Comparison of ENCODE assay signal across 10 cellular contexts in the genomic region with DNA sequence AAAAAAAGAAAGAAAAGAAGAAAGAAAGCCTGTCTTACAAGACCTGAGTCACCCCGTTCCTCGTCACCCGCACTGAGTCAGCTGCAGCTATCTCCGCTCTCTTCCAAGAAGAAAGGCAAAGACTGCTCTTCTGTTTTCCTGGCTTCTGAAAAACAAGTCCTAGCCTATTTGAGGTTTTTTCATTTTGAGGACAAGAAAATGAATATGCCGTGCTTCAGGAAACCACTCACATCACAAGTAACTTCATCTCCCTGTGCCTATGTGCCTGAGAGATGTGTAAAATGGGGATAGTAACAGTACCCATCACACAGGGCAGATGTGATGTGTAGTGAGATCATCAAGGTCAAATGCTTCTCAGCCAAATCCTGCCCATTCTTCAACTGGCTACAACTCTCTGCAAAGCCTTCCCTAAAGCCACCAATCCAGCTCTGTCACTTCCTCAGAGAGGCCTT.
DNase-seq lines count a peak whose midpoint lies in the region; TF ChIP-seq lines count a peak whose summit lies in the region.
"Had no signal": no experiment of that assay in that cellular context is flagged by ENCODE, and none has a peak within 500 bp of the region (broad histone marks: within the 10 kb centered on the region; RNA-seq: fewer than 3 reads in every experiment).

No MANE protein-coding gene starts in this region.

- H4K20me1 ChIP-seq in mammary epithelial cell (ENCODE audit: insufficient read depth, low read length): no peaks in the 10 kb centered on the region

- CTCF ChIA-PET in mammary epithelial cell (lab: Charles Lee; ENCODE audit: low non-redundant PET): interaction anchor here (0.7 kb wide), 2 partner anchors 212 to 513 kb away, joined by 4 to 6 read pairs; no protein-coding TSS in a partner anchor

- peak overlapping the region; percentile 98 for H3K4me2 ChIP-seq in mammary epithelial cell (ENCODE audit: insufficient read depth, low read depth, low read length)

- no TSS peak for BruUV-seq in mammary epithelial cell (replicated peaks; lab: Mats Ljungman, UMichigan)

- H3K9me3 ChIP-seq in mammary epithelial cell (replicated peaks; ENCODE audit: insufficient read depth, low read length): no peaks in the 10 kb centered on the region
- no peaks in the 10 kb centered on the region for H3K9me3 ChIP-seq in ovary
- H3K9me3 ChIP-seq: pancreas had no signal

- TF ChIP-seq CTCF in mammary epithelial cell (conservative IDR thresholded peaks at IDR 0.05 in 1 of 2, IDR thresholded peaks at IDR 0.05 in 1 of 2; ENCODE audit: extremely low read depth in 1 of 2, insufficient read depth in 1 of 2, low read depth in 1 of 2, low read length in 2 of 2) (no peak), nephron progenitor cell (IDR thresholded peaks at IDR 0.05) (no peak), ovary (IDR thresholded peaks at IDR 0.05) (no peak), endothelial cell (IDR thresholded peaks at IDR 0.05; ENCODE audit: unreplicated experiment) (no peak)

- H3K79me2 ChIP-seq in mammary epithelial cell (ENCODE audit: insufficient read depth, low read length): no peaks in the 10 kb centered on the region

- H3K9me3 Mint-ChIP-seq in nephron progenitor cell: no peaks in the 10 kb centered on the region
- no peaks in the 10 kb centered on the region for H3K9me3 Mint-ChIP-seq in endothelial cell (ENCODE audit: unreplicated experiment)

- no peak overlapping the region for H2AFZ ChIP-seq in mammary epithelial cell (ENCODE audit: low read depth, low read length)

- intact Hi-C loops in mammary epithelial cell (cut with micrococcal nuclease): loop anchor here (1.0 to 10.0 kb wide), 4 partner anchors 72 to 682 kb away; no protein-coding TSS in a partner anchor
- intact Hi-C loops in ovary (cut with DNase I): loop anchor here in 2 of 4 donors (5.0 to 10.0 kb wide), 2 partner anchors 200 to 212 kb away; no protein-coding TSS in a partner anchor

- peak; percentile 75 for DNase-seq in Ammon's horn (ENCODE audit: low spot score)
- DNase-seq in NCI-H226: peak; percentile 75
- peak; percentile 98 for DNase-seq in mammary epithelial cell
- no peak for DNase-seq in nephron progenitor cell
- DNase-seq in GOT3 (lab: John Stamatoyannopoulos, UW): no peak
- no peak for DNase-seq in ovary
- no peak for DNase-seq in NCI-H2029 treated with DMSO at 0.1 percent for 48 hours (lab: John Stamatoyannopoulos, UW)
- no peak for DNase-seq in endothelial cell (ENCODE audit: low spot score)
- DNase-seq: pancreas, SHP77 had no signal

- WGBS in mammary epithelial cell (ENCODE audit: low coverage, missing lambda C conversion rate): 20% methylated on average over 2 of the region's 5 CpGs
- 79 to 84% (median 80%) methylated on average over 5 of the region's 5 CpGs for WGBS in ovary, 3 donors

- H3K4me1 ChIP-seq in mammary epithelial cell (ENCODE audit: insufficient read depth, low read length) (peaks cover 39% of the 10 kb centered on the region), ovary (ENCODE audit: insufficient read depth) (peaks cover 5% of the 10 kb centered on the region)
- H3K4me1 ChIP-seq: pancreas had no signal

- H3K27me3 Mint-ChIP-seq in nephron progenitor cell (ENCODE audit: low read depth, poor library complexity): no peaks in the 10 kb centered on the region
- H3K27me3 Mint-ChIP-seq in endothelial cell (ENCODE audit: unreplicated experiment): no peaks in the 10 kb centered on the region

- peak overlapping the region; percentile 94 for H3K9ac ChIP-seq in mammary epithelial cell (ENCODE audit: insufficient read depth, low read length)

- dilution Hi-C loops in mammary epithelial cell (cut with HindIII; ENCODE audit: low sequenced_read_pairs): no loop called here

- peak overlapping the region; percentile 48 for H3K27ac Mint-ChIP-seq in nephron progenitor cell
- H3K27ac Mint-ChIP-seq in endothelial cell (ENCODE audit: unreplicated experiment): no peak overlapping the region

- H3K36me3 ChIP-seq in mammary epithelial cell (ENCODE audit: insufficient read depth, low read length): no peaks in the 10 kb centered on the region
- no peaks in the 10 kb centered on the region for H3K36me3 ChIP-seq in ovary
- H3K36me3 ChIP-seq: pancreas had no signal

- peak overlapping the region; percentile 100 for H3K27ac ChIP-seq in mammary epithelial cell (ENCODE audit: insufficient read depth, low read depth, low read length)
- H3K27ac ChIP-seq in ovary: no peak overlapping the region
- H3K27ac ChIP-seq: pancreas had no signal

- peaks cover 23% of the 10 kb centered on the region for H3K4me1 Mint-ChIP-seq in nephron progenitor cell
- H3K4me1 Mint-ChIP-seq in endothelial cell (ENCODE audit: unreplicated experiment): no peaks in the 10 kb centered on the region

- H3K4me3 ChIP-seq in mammary epithelial cell (replicated peaks in 1 of 3; ENCODE audit: insufficient read depth in 1 of 3, low read depth in 2 of 3, low read length in 3 of 3) (peak overlapping the region in 2 of 3 experiments; percentile 44 to 45), ovary (no peak overlapping the region)
- H3K4me3 ChIP-seq: pancreas had no signal

- in situ Hi-C loops in mammary epithelial cell (cut with MboI; ENCODE audit: low sequenced_read_pairs in 2 of 2): loop anchor here (5.0 to 10.0 kb wide), 2 partner anchors 212 to 215 kb away; no protein-coding TSS in a partner anchor

- no peaks in the 10 kb centered on the region for H3K27me3 ChIP-seq in mammary epithelial cell (ENCODE audit: insufficient read depth, low read length)
- H3K27me3 ChIP-seq in ovary: no peaks in the 10 kb centered on the region
- H3K27me3 ChIP-seq: pancreas had no signal

- no peak for TF ChIP-seq EP300 in ovary (IDR thresholded peaks at IDR 0.05)

- no peak for TF ChIP-seq POLR2A in ovary (IDR thresholded peaks at IDR 0.05)

- no peak overlapping the region for H3K4me3 Mint-ChIP-seq in nephron progenitor cell
- no peak overlapping the region for H3K4me3 Mint-ChIP-seq in endothelial cell (ENCODE audit: unreplicated experiment)

- no peaks in the 10 kb centered on the region for H3K36me3 Mint-ChIP-seq in nephron progenitor cell (ENCODE audit: low read depth)
- H3K36me3 Mint-ChIP-seq in endothelial cell (ENCODE audit: low read depth, unreplicated experiment): no peaks in the 10 kb centered on the region

Comparison
In these comparisons a context has a peak if more than half of its experiments do, and no peak if none do; other contexts are left out.
1. DNase-seq: peak in Ammon's horn (single experiment), NCI-H226 (single experiment) and mammary epithelial cell (single experiment); none in nephron progenitor cell (single experiment), GOT3 (single experiment), ovary (0 of 5), NCI-H2029 treated with DMSO at 0.1 percent for 48 hours (single experiment) and endothelial cell (single experiment).